In the genomic region with DNA sequence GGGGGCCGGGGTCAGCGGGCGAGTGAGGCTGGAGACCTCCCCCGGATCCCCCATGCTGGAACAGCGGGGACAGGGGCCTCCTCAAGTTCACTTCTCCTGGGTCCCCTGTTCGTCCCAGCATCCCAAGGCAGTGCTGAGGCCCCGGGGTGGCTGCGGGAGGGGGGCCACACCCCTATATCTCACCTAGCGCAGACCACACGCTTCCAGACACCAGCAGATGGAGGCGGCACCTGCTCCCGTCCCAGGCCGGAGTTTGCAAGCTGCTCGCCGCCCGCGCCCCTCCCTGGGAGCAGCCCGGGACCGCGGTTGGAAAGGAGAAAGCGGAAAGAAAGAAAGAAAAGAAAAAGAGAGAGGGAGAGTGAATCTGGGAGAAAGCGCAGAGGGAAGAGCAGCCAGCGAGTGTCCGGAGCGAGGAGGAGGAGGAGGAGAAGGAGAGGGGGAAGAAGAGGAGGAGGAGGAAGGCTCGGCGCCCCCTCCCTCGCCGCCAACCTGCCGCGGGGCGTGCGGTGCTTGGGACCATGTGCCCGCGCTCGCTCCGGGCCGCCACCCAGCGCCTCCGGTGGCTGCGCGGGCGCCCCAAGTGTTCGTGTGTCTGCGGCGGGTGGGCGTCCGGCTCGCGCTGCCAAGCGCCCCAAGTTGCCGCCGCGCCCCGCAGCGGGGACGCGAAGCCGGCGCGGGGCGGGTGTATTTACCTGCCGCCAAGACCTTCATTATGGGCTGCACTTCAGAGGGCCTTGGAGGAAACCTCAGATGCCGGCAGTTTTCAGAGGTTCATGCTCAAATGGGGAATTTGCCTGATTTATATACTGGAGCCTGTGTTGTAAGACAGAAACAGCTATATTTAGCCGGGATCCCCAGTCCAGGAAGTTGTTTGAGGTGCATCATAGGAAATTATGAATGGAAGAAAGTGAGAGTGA, we compare ENCODE assay signal across 8 cellular contexts. TPM values are rescaled to one million over a fixed set of nuclear protein-coding genes. Genes with fewer than 3 reads are reported as not detected.
A peak's percentile ranks its signal among the peaks of the same experiment; 100 is the strongest.
DNase-seq lines count a peak whose midpoint lies in the region; ATAC-seq, FAIRE-seq and TF ChIP-seq lines count a peak whose summit lies in the region.

A gene (minus strand): TSS at position 775 of the 917 bp plus-strand sequence. CDS start 64 bp downstream, at position 711.

- H2BK12ac ChIP-seq in H1 (ENCODE audit: low read depth, low read length) = peak within 1 kb of the TSS; percentile 81; the same call in 1 of the 2 replicates

- TF ChIP-seq CTCF in H1 (IDR thresholded peaks at IDR 0.05; ENCODE audit: control extremely low read depth in 1 of 3, insufficient read depth in 1 of 3, low read depth in 1 of 3, low read length in 3 of 3) = no peak
- no peak for TF ChIP-seq CTCF in thoracic aorta (IDR thresholded peaks at IDR 0.05)

- no peaks in the 10 kb centered on the region for H3K9me3 Mint-ChIP-seq in IgD-negative memory B cell

- peaks cover 27% of the 10 kb centered on the region for H3K27me3 Mint-ChIP-seq in IgD-negative memory B cell

- peak within 1 kb of the TSS; percentile 22 for H4K5ac ChIP-seq in H1 (ENCODE audit: insufficient read length, low read depth, low read length)

- CTCF ChIA-PET in H1 (lab: Charles Lee; ENCODE audit: partially characterized antibody) = interaction anchor here (1.3 kb wide), 1 partner anchor 138 kb away, joined by 4 read pairs; no protein-coding TSS in a partner anchor

- H3K4me1 Mint-ChIP-seq in IgD-negative memory B cell = peaks cover 0 to 12% (median 2%) of the 10 kb centered on the region in 3 donors

- H2AFZ ChIP-seq in H1 (ENCODE audit: low read length) = peak within 1 kb of the TSS; percentile 38; the same call in 1 of the 2 replicates

- H3K18ac ChIP-seq in H1 (ENCODE audit: extremely low read depth, low read length) = peak within 1 kb of the TSS; percentile 87

- no peak within 1 kb of the TSS for H2AK5ac ChIP-seq in H1 (ENCODE audit: low read depth, low read length)

- TF ChIP-seq EP300 in H1 (IDR thresholded peaks at IDR 0.05; ENCODE audit: borderline replicate concordance in 1 of 2, low read depth in 2 of 2, low read length in 2 of 2) = no peak

- H3K79me2 ChIP-seq in H1 (ENCODE audit: control insufficient read depth in 1 of 2, insufficient read depth in 2 of 2, low read length in 2 of 2) = no peaks in the 10 kb centered on the region

- H3K27ac Mint-ChIP-seq in IgD-negative memory B cell = peak within 1 kb of the TSS in 1 of 3 donors; percentile 73

- peak within 1 kb of the TSS; percentile 93 for H3K4ac ChIP-seq in H1 (replicated peaks; ENCODE audit: insufficient read length, low read depth, low read length)

- H3K9ac ChIP-seq in BLaER1 (peak within 1 kb of the TSS; percentile 64), H1 (replicated peaks in 1 of 4; ENCODE audit: extremely low read depth in 1 of 4, low read depth in 3 of 4, low read length in 3 of 4) (peak within 1 kb of the TSS; percentile 42 to 67 (median 58); a peak in 5 of 7 replicates), mucosa of rectum (ENCODE audit: low read depth in 1 of 2, low read length in 2 of 2) (peak within 1 kb of the TSS; percentile 63 to 83)

- WGBS in H1 (ENCODE audit: extremely low coverage in 1 of 2, insufficient coverage in 1 of 2, insufficient read length in 1 of 2, insufficient replicate concordance in 2 of 2, low coverage in 1 of 2, low lambda C conversion rate in 2 of 2, missing lambda C conversion rate in 1 of 2), 2 experiments = 6% methylated on average over 31 of the region's 65 CpGs; no CpG with 5 or more reads in 1 of the 2 experiments

- no peak within 1 kb of the TSS for H3K14ac ChIP-seq in H1 (ENCODE audit: insufficient read length)

- FAIRE-seq in H1 (lab: Jason Lieb, UNC) = no peak

- H3K36me3 ChIP-seq in BLaER1 (no peaks in the 10 kb centered on the region), H1 (ENCODE audit: control insufficient read depth in 2 of 4, insufficient read depth in 4 of 4, low read length in 3 of 4) (0 out of 8 replicates have a peak, but pooled peaks cover 0 to 5% (median 0%) of the 10 kb centered on the region in 4 experiments), mucosa of rectum (ENCODE audit: control insufficient read depth in 2 of 2, insufficient read depth in 2 of 2, low read length in 2 of 2) (peaks cover 7 to 11% of the 10 kb centered on the region in 2 donors), thoracic aorta (no peaks in the 10 kb centered on the region)

- no peaks in the 10 kb centered on the region for H3K9me3 ChIP-seq in BLaER1
- H3K9me3 ChIP-seq in H1 (ENCODE audit: insufficient read depth in 2 of 2, low read depth in 1 of 2, low read length in 1 of 2) = no peaks in the 10 kb centered on the region
- no peaks in the 10 kb centered on the region for H3K9me3 ChIP-seq in mucosa of rectum (ENCODE audit: control insufficient read depth in 2 of 2, low read length in 2 of 2)
- H3K9me3 ChIP-seq in thoracic aorta = no peaks in the 10 kb centered on the region

- TF ChIP-seq RAD21 in H1 (IDR thresholded peaks at IDR 0.05 in 1 of 2, conservative IDR thresholded peaks at IDR 0.05 in 1 of 2; ENCODE audit: low read depth in 2 of 2, low read length in 2 of 2) = peak in 1 of 2 experiments; percentile 6; a peak in 1 of 4 replicates

- H3K56ac ChIP-seq in H1 (replicated peaks; ENCODE audit: insufficient read length, low read depth, low read length) = peak within 1 kb of the TSS; percentile 34

- ATAC-seq in thoracic aorta (ENCODE audit: insufficient number of reproducible peaks, low FRiP score, low read depth) (no peak), esophagus mucosa (no peak)

- peak within 1 kb of the TSS; percentile 61; the same call in 1 of the 2 replicates for H2BK20ac ChIP-seq in H1 (ENCODE audit: low read length)

- H3K79me1 ChIP-seq in H1 (ENCODE audit: low read depth, low read length) = peaks cover 4% of the 10 kb centered on the region

- peaks cover 40% of the 10 kb centered on the region for H3K27me3 ChIP-seq in BLaER1
- no peaks in the 10 kb centered on the region; a peak in 2 of 7 replicates for H3K27me3 ChIP-seq in H1 (replicated peaks in 1 of 4; ENCODE audit: control insufficient read depth in 3 of 4, extremely low read depth in 1 of 4, insufficient read depth in 3 of 4, low read length in 3 of 4)
- no peaks in the 10 kb centered on the region for H3K27me3 ChIP-seq in mucosa of rectum (ENCODE audit: control insufficient read depth in 2 of 2, insufficient read depth in 2 of 2, low read length in 2 of 2)
- peaks cover 8% of the 10 kb centered on the region for H3K27me3 ChIP-seq in thoracic aorta (replicated peaks; ENCODE audit: insufficient read depth)

- no peak within 1 kb of the TSS for H3K23ac ChIP-seq in H1 (ENCODE audit: insufficient read length)

- H3K23me2 ChIP-seq in H1 (ENCODE audit: low read depth, low read length) = peaks cover 12% of the 10 kb centered on the region; the same call in 1 of the 2 replicates

- no peaks in the 10 kb centered on the region for H4K20me1 ChIP-seq in BLaER1
- H4K20me1 ChIP-seq in H1 (replicated peaks in 1 of 2; ENCODE audit: control insufficient read depth in 1 of 2, insufficient read depth in 2 of 2, low read length in 2 of 2) = peaks cover 0 to 2% of the 10 kb centered on the region in 2 experiments

- H3K4me3 ChIP-seq in BLaER1 (peak within 1 kb of the TSS; percentile 67), H1 (ENCODE audit: extremely low read depth in 1 of 4, insufficient read depth in 2 of 4, low read depth in 3 of 4, low read length in 4 of 4) (peak within 1 kb of the TSS; percentile 49 to 72 (median 65)), mucosa of rectum (ENCODE audit: low read length in 2 of 2) (peak within 1 kb of the TSS; percentile 71 to 72), thoracic aorta (peak within 1 kb of the TSS; percentile 70)

- H3K4me3 Mint-ChIP-seq in IgD-negative memory B cell = peak within 1 kb of the TSS in 3 of 4 donors; percentile 54 to 79 (median 60)

- peak within 1 kb of the TSS; percentile 87; the same call in 1 of the 2 replicates for H2BK5ac ChIP-seq in H1 (ENCODE audit: low read depth, low read length)

- H2BK15ac ChIP-seq in H1 (ENCODE audit: low read length) = peak within 1 kb of the TSS; percentile 95; the same call in 1 of the 2 replicates

- H4K8ac ChIP-seq in H1 (ENCODE audit: extremely low read depth, insufficient read depth, low read length) = peak within 1 kb of the TSS; percentile 62; the same call in 1 of the 2 replicates

- POLR2A ChIA-PET in H1 (lab: Charles Lee; ENCODE audit: partially characterized antibody) = interaction anchor here (1.0 to 1.6 kb wide), 5 partner anchors 9 to 234 kb away, joined by 3 to 5 read pairs (median 3); no protein-coding TSS in a partner anchor

- no peak for TF ChIP-seq POLR2A in H1 (IDR thresholded peaks at IDR 0.05; ENCODE audit: control extremely low read depth in 1 of 2, low read depth in 2 of 2, low read length in 2 of 2)

- H4K91ac ChIP-seq in H1 (replicated peaks; ENCODE audit: insufficient read length, low read length) = peak within 1 kb of the TSS; percentile 82

- H2BK120ac ChIP-seq in H1 (replicated peaks; ENCODE audit: low read depth, low read length) = peak within 1 kb of the TSS; percentile 51

- H3K27ac ChIP-seq in BLaER1 = peak within 1 kb of the TSS; percentile 53
- H3K27ac ChIP-seq in H1 (ENCODE audit: low read depth, low read length) = no peak within 1 kb of the TSS
- H3K27ac ChIP-seq in mucosa of rectum (ENCODE audit: low read depth in 2 of 2, low read length in 2 of 2) = peak within 1 kb of the TSS; percentile 87
- H3K27ac ChIP-seq in thoracic aorta = no peak within 1 kb of the TSS

- peaks cover 51% of the 10 kb centered on the region for H3K4me1 ChIP-seq in BLaER1
- peaks cover 0 to 20% (median 11%) of the 10 kb centered on the region in 4 experiments; a peak in 6 of 7 replicates for H3K4me1 ChIP-seq in H1 (replicated peaks in 1 of 4; ENCODE audit: control insufficient read depth in 3 of 4, insufficient read depth in 4 of 4, low read length in 3 of 4)
- H3K4me1 ChIP-seq in mucosa of rectum (ENCODE audit: control insufficient read depth in 2 of 2, insufficient read depth in 2 of 2, low read length in 2 of 2) = peaks cover 16 to 32% of the 10 kb centered on the region in 2 donors
- H3K4me1 ChIP-seq in thoracic aorta (ENCODE audit: control insufficient read depth in 1 of 2, low read depth in 2 of 2) = peaks cover 6 to 16% of the 10 kb centered on the region in 2 donors

- H3K4me2 ChIP-seq in BLaER1 = peak within 1 kb of the TSS; percentile 99
- peak within 1 kb of the TSS; percentile 83 to 94 for H3K4me2 ChIP-seq in H1 (ENCODE audit: insufficient read depth in 1 of 2, low read depth in 2 of 2, low read length in 2 of 2)

- no peaks in the 10 kb centered on the region for H3K36me3 Mint-ChIP-seq in IgD-negative memory B cell

- DNase-seq in activated CD4-positive, alpha-beta T cell treated with anti-CD3 and anti-CD28 coated beads, Interleukin-2, amount 50 U/mL, for 4 hours = peak; percentile 46 to 58
- peak in 1 of 2 experiments; percentile 75 for DNase-seq in H1 (ENCODE audit: low read depth in 1 of 2, low spot score in 2 of 2)
- DNase-seq in thoracic aorta (ENCODE audit: low spot score) = no peak
- DNase-seq in RPMI8226 = no peak

RNA-seq across cellular contexts. Expression of the gene that starts here (rescaled TPM):
- not detected for polyA plus RNA-seq in IgD-negative memory B cell
- total RNA-seq in H1 (2021; fragmentation: NEBNext Ultra II Directional; extraction: Animal tissue kit (Norgen Biotek cat#: 25700)) = 3.3 and 3.5 TPM in 2 replicates
- 3.3 and 4.1 TPM in 2 replicates for polyA plus RNA-seq in H1 (2011; rRNA removed)
- 4.0 TPM for polyA plus RNA-seq in H1 (2011; cell fraction: cytosol; rRNA removed)
- 16.5 TPM for polyA plus RNA-seq in H1 (2011; cell fraction: nucleus; rRNA removed)
- 3.5 to 4.5 TPM (median 3.9 TPM) in 4 replicates for polyA plus RNA-seq in H1 (2012, experiment 1 of 2)
- polyA plus RNA-seq in H1 (2012, experiment 2 of 2) = 2.9 TPM
- polyA plus RNA-seq in H1 (2013, experiment 1 of 2) = 2.2 TPM
- 1.8 TPM for polyA plus RNA-seq in H1 (2013, experiment 2 of 2)
- 9.4 and 9.6 TPM in 2 replicates for polyA minus RNA-seq in H1 (2011; rRNA and poly(A)+ RNA removed)
- polyA minus RNA-seq in H1 (2011; cell fraction: cytosol; rRNA and poly(A)+ RNA removed) = 6.2 TPM
- polyA minus RNA-seq in H1 (2011; cell fraction: nucleus; rRNA and poly(A)+ RNA removed) = 4.6 TPM
- 10 to 100 TPM in 1 of 2 donors, 1 to 10 TPM in 1; 1.4 to 11.3 TPM for total RNA-seq in thoracic aorta
- 0.24 TPM for total RNA-seq in esophagus mucosa

Comparison
In these comparisons a context has a peak if more than half of its experiments do, and no peak if none do; other contexts are left out.
1. H3K27ac ChIP-seq: peak in BLaER1 (single experiment) and mucosa of rectum (2 of 2); none in H1 (single experiment) and thoracic aorta (0 of 2).
2. DNase-seq: peak in activated CD4-positive, alpha-beta T cell treated with anti-CD3 and anti-CD28 coated beads, Interleukin-2, amount 50 U/mL, for 4 hours (2 of 2); none in thoracic aorta (single experiment) and RPMI8226 (single experiment).
3. Peak in every context shown above with its lines, with median percentiles within 50 percentile points of each other: H3K4me3 ChIP-seq and H3K9ac ChIP-seq.